Comparison of ENCODE assay signal across 16 cellular contexts in the genomic region with DNA sequence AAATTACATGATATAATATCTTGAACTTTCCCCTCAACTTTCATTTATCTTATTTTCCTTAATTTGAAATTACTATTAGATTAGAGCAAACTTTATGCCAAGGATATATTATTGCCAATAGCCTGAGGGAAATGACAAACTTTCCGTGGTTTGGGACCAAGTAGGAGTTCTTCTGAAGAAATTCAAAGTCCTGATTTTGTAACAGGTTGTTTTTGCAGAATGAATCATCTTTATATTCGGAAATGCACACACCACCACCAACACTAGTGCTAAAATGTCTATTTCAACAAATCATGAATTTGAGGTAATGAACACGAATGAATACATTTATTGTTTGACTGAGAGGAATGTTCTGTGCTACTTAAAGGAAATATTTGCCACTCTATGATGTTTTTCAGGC.
DNase-seq lines count a peak whose midpoint lies in the region; ATAC-seq and TF ChIP-seq lines count a peak whose summit lies in the region.
"Had no signal": no experiment of that assay in that cellular context is flagged by ENCODE, and none has a peak within 500 bp of the region (broad histone marks: within the 10 kb centered on the region; RNA-seq: fewer than 3 reads in every experiment).

No MANE protein-coding gene starts in this region.

- POLR2A ChIA-PET in PC-3 (lab: Charles Lee; ENCODE audit: unreplicated experiment), result no interaction called here

- DNase-seq in HT1080 (ENCODE audit: low read depth), result peak; percentile 28
- peak; percentile 18 for DNase-seq in PC-3
- peak; percentile 11 for DNase-seq in adipocyte (ENCODE audit: low read depth)
- peak; percentile 7 to 36 for DNase-seq in foreskin keratinocyte
- no peak for DNase-seq in HT-29 (ENCODE audit: low spot score)
- no peak for DNase-seq in activated naive CD4-positive, alpha-beta T cell (lab: John Stamatoyannopoulos, UW)
- DNase-seq in left ventricle myocardium superior, result no peak
- DNase-seq: BE2C; CD4-positive, alpha-beta memory T cell; COR-L47; DND-41; GOT3; H9 had no signal

- H3K27ac ChIP-seq in PC-3 (ENCODE audit: low read length) (no peak overlapping the region), foreskin keratinocyte (no peak overlapping the region)
- H3K27ac ChIP-seq: A549, C4-2B had no signal

- no TSS peak for BruUV-seq in PC-3 (replicated peaks; lab: Mats Ljungman, UMichigan)

- H3K9me3 ChIP-seq in PC-3 (ENCODE audit: low read length) (no peaks in the 10 kb centered on the region), adipocyte (ENCODE audit: control insufficient read depth, low read length) (no peaks in the 10 kb centered on the region)
- H3K9me3 ChIP-seq: A549, BE2C had no signal

- no peak overlapping the region for H3K4me2 ChIP-seq in PC-3 (ENCODE audit: low read length)
- H3K4me2 ChIP-seq: A549 had no signal

- ATAC-seq in PC-3, result peak; percentile 62
- no peak for ATAC-seq in foreskin keratinocyte
- no peak for ATAC-seq in left ventricle myocardium superior
- ATAC-seq: A549, HepG2 had no signal

- H3K27me3 ChIP-seq in PC-3 (ENCODE audit: low read length) (no peaks in the 10 kb centered on the region; the same call in 1 of the 2 replicates), adipocyte (replicated peaks; ENCODE audit: control insufficient read depth, insufficient read depth, low read length) (no peaks in the 10 kb centered on the region), foreskin keratinocyte (no peaks in the 10 kb centered on the region)
- H3K27me3 ChIP-seq: BE2C had no signal

- H3K9me2 ChIP-seq in PC-3 (replicated peaks; ENCODE audit: low read length), result no peaks in the 10 kb centered on the region

- H3K4me3 ChIP-seq in PC-3 (ENCODE audit: low read length) (no peak overlapping the region), adipocyte (ENCODE audit: low read length) (no peak overlapping the region)
- H3K4me3 ChIP-seq: A549 had no signal

- H3K36me3 ChIP-seq in PC-3 (ENCODE audit: low read depth, low read length) (no peaks in the 10 kb centered on the region), adipocyte (ENCODE audit: control insufficient read depth, insufficient read depth, low read length, severe bottlenecking) (no peaks in the 10 kb centered on the region)
- H3K36me3 ChIP-seq: BE2C had no signal

- no peak overlapping the region for H2AFZ ChIP-seq in PC-3 (ENCODE audit: low read length)

- H3K4me1 ChIP-seq in PC-3 (ENCODE audit: insufficient read depth, low read length) (no peaks in the 10 kb centered on the region), adipocyte (ENCODE audit: control insufficient read depth, insufficient read depth, low read length) (no peaks in the 10 kb centered on the region), foreskin keratinocyte (no peaks in the 10 kb centered on the region)
- H3K4me1 ChIP-seq: A549, BE2C had no signal

- CTCF ChIA-PET in PC-3 (lab: Charles Lee), result no interaction called here

- no peak overlapping the region for H3K9ac ChIP-seq in PC-3 (ENCODE audit: low read length)
- H3K9ac ChIP-seq in adipocyte (ENCODE audit: low read length), result no peak overlapping the region

- no peaks in the 10 kb centered on the region for H3K79me2 ChIP-seq in PC-3 (ENCODE audit: low read length)

- intact Hi-C loops in PC-3 (cut with micrococcal nuclease), result loop anchor here (10.0 kb wide), 1 partner anchor 212 kb away; no protein-coding TSS in a partner anchor
- intact Hi-C loops in left ventricle myocardium superior (cut with micrococcal nuclease), result no loop called here

- no peaks in the 10 kb centered on the region for H3F3A ChIP-seq in PC-3 (ENCODE audit: low read length, unreplicated experiment)

- TF ChIP-seq CTCF in PC-3 (conservative IDR thresholded peaks at IDR 0.05; ENCODE audit: low read depth, low read length) (no peak), foreskin keratinocyte (conservative IDR thresholded peaks at IDR 0.05) (no peak)

- H4K20me1 ChIP-seq in PC-3 (ENCODE audit: low read length), result no peaks in the 10 kb centered on the region

Comparison
In these comparisons a context has a peak if more than half of its experiments do, and no peak if none do; other contexts are left out.
1. DNase-seq: peak in HT1080 (single experiment), PC-3 (single experiment), adipocyte (single experiment) and foreskin keratinocyte (2 of 2); none in HT-29 (single experiment), activated naive CD4-positive, alpha-beta T cell (0 of 4) and left ventricle myocardium superior (single experiment).